In genomic region chr10:112562122-112562521, GRCh38 we compare ENCODE assay signal across 19 cellular contexts.
DNase-seq lines count a peak whose midpoint lies in the region; ATAC-seq and TF ChIP-seq lines count a peak whose summit lies in the region.
"Had no signal": no experiment of that assay in that cellular context is flagged by ENCODE, and none has a peak within 500 bp of the region (broad histone marks: within the 10 kb centered on the region; RNA-seq: fewer than 3 reads in every experiment).

No MANE protein-coding gene starts in this region.

- H3K4me3 ChIP-seq in HCT116 (replicated peaks in 1 of 2; ENCODE audit: low read depth in 1 of 2, low read length in 2 of 2) = no peak overlapping the region
- H3K4me3 ChIP-seq: A549; BLaER1 treated with 17β-estradiol and CSF1 and Interleukin-3, amounts not matched to agents 10 nM and 100 nM had no signal

- no peak for TF ChIP-seq CTCF in HCT116 (IDR thresholded peaks at IDR 0.05 in 2 of 3, conservative IDR thresholded peaks at IDR 0.05 in 1 of 3; ENCODE audit: borderline replicate concordance in 1 of 3, insufficient read depth in 1 of 3, low read depth in 2 of 3, low read length in 2 of 3)

- no peak overlapping the region for H3K27ac ChIP-seq in HCT116 (ENCODE audit: low read depth, low read length)
- H3K27ac ChIP-seq: 22Rv1; A549; BLaER1 treated with 17β-estradiol and CSF1 and Interleukin-3, amounts not matched to agents 10 nM and 100 nM; C4-2B had no signal

- H3K9ac ChIP-seq in HCT116 (ENCODE audit: low read length) = no peak overlapping the region
- H3K9ac ChIP-seq: BLaER1 treated with 17β-estradiol and CSF1 and Interleukin-3, amounts not matched to agents 10 nM and 100 nM had no signal

- no peaks in the 10 kb centered on the region for H3K9me3 Mint-ChIP-seq in activated T-helper 2 cell treated with anti-CD3 and anti-CD28 coated beads, Interferon-gamma antibody, Interleukin-2, Interleukin-4, amounts not matched to agents 10 μg/mL and 5 μg/mL and 100 μg/mL, durations not matched to agents 14 hours and 24 hours and 36 hours
- H3K9me3 Mint-ChIP-seq: CD4-positive, alpha-beta T cell; CD8-positive, alpha-beta T cell had no signal

- H3K27ac Mint-ChIP-seq in activated T-helper 2 cell treated with anti-CD3 and anti-CD28 coated beads, Interferon-gamma antibody, Interleukin-2, Interleukin-4, amounts not matched to agents 10 μg/mL and 5 μg/mL and 100 μg/mL, durations not matched to agents 14 hours and 24 hours and 36 hours = no peak overlapping the region
- H3K27ac Mint-ChIP-seq: B cell; CD4-positive, alpha-beta T cell; CD8-positive, alpha-beta T cell had no signal

- no peak overlapping the region for H3K4me2 ChIP-seq in HCT116 (ENCODE audit: low read length)
- H3K4me2 ChIP-seq: A549; BLaER1 treated with 17β-estradiol and CSF1 and Interleukin-3, amounts not matched to agents 10 nM and 100 nM had no signal

- H3K4me3 Mint-ChIP-seq in activated T-helper 2 cell treated with anti-CD3 and anti-CD28 coated beads, Interferon-gamma antibody, Interleukin-2, Interleukin-4, amounts not matched to agents 10 μg/mL and 5 μg/mL and 100 μg/mL, durations not matched to agents 14 hours and 24 hours and 36 hours (ENCODE audit: low read depth) = no peak overlapping the region
- H3K4me3 Mint-ChIP-seq: B cell; CD4-positive, alpha-beta T cell; CD8-positive, alpha-beta T cell had no signal

- no peaks in the 10 kb centered on the region for H4K20me1 ChIP-seq in HCT116 (ENCODE audit: insufficient read depth)

- CTCF ChIA-PET in HCT116 (lab: Charles Lee) = no interaction called here

- DNase-seq in NCI-H510A treated with DMSO at 0.1 percent for 48 hours (lab: John Stamatoyannopoulos, UW) (peak; percentile 56), NCI-H510A (lab: John Stamatoyannopoulos, UW) (no peak), DMS53 (lab: John Stamatoyannopoulos, UW) (peak; percentile 52), HCT116 (ENCODE audit: low read depth, low spot score) (no peak), left colon (no peak), NCI-H2029 treated with DMSO at 0.1 percent for 48 hours (lab: John Stamatoyannopoulos, UW) (no peak)
- DNase-seq in activated T-helper 2 cell treated with anti-CD3 and anti-CD28 coated beads, Interferon-gamma antibody, Interleukin-2, Interleukin-4, amounts not matched to agents 10 μg/mL and 5 μg/mL and 100 μg/mL, durations not matched to agents 14 hours and 24 hours and 36 hours (ENCODE audit: low spot score) = no peak
- DNase-seq: AML-193; Caco-2; Calu3; CD4-positive, alpha-beta T cell; CD8-positive, alpha-beta T cell; DMS79 treated with DMSO at 0.1 percent for 48 hours; GF-D8 had no signal

- BruUV-seq in HCT116 (replicated peaks; lab: Mats Ljungman, UMichigan) = no TSS peak

- H3K36me3 Mint-ChIP-seq in activated T-helper 2 cell treated with anti-CD3 and anti-CD28 coated beads, Interferon-gamma antibody, Interleukin-2, Interleukin-4, amounts not matched to agents 10 μg/mL and 5 μg/mL and 100 μg/mL, durations not matched to agents 14 hours and 24 hours and 36 hours (ENCODE audit: low read depth) = no peaks in the 10 kb centered on the region
- H3K36me3 Mint-ChIP-seq: CD8-positive, alpha-beta T cell had no signal

- POLR2A ChIA-PET in HCT116 (lab: Charles Lee) = no interaction called here

- no peak for TF ChIP-seq POLR2A in HCT116 (IDR thresholded peaks at IDR 0.05; ENCODE audit: borderline replicate concordance, extremely low read depth, insufficient read depth, insufficient read length)

- TF ChIP-seq RAD21 in HCT116 (IDR thresholded peaks at IDR 0.05; ENCODE audit: low read depth) = no peak

- H3K4me1 Mint-ChIP-seq in activated T-helper 2 cell treated with anti-CD3 and anti-CD28 coated beads, Interferon-gamma antibody, Interleukin-2, Interleukin-4, amounts not matched to agents 10 μg/mL and 5 μg/mL and 100 μg/mL, durations not matched to agents 14 hours and 24 hours and 36 hours (ENCODE audit: low read depth) = no peaks in the 10 kb centered on the region
- H3K4me1 Mint-ChIP-seq: B cell had no signal

- H3K9me2 ChIP-seq in HCT116 (ENCODE audit: insufficient read depth) = no peaks in the 10 kb centered on the region

- no peaks in the 10 kb centered on the region for H3K9me3 ChIP-seq in HCT116 (ENCODE audit: control insufficient read depth in 1 of 2, insufficient read depth in 1 of 2, low read depth in 1 of 2, low read length in 2 of 2)
- H3K9me3 ChIP-seq: A549; BLaER1 treated with 17β-estradiol and CSF1 and Interleukin-3, amounts not matched to agents 10 nM and 100 nM; Caco-2 had no signal

- no peaks in the 10 kb centered on the region for H3K27me3 ChIP-seq in HCT116 (ENCODE audit: insufficient read depth, low read length)
- H3K27me3 ChIP-seq: BLaER1 treated with 17β-estradiol and CSF1 and Interleukin-3, amounts not matched to agents 10 nM and 100 nM had no signal

- intact Hi-C loops in HCT116 (cut with micrococcal nuclease) = loop anchor here (2.0 to 10.0 kb wide), 4 partner anchors 253 to 823 kb away; no protein-coding TSS in a partner anchor
- intact Hi-C loops in left colon (cut with DNase I, micrococcal nuclease) = loop anchor here in 1 of 2 donors (10.0 kb wide), 2 partner anchors 573 to 823 kb away; no protein-coding TSS in a partner anchor
- intact Hi-C loops in activated T-helper 2 cell treated with anti-CD3 and anti-CD28 coated beads, Interferon-gamma antibody, Interleukin-2, Interleukin-4, amounts not matched to agents 10 μg/mL and 5 μg/mL and 100 μg/mL, durations not matched to agents 14 hours and 24 hours and 36 hours (cut with micrococcal nuclease) = no loop called here

- H3K4me1 ChIP-seq in HCT116 (ENCODE audit: control insufficient read depth in 1 of 2, insufficient read depth in 2 of 2, low read length in 2 of 2) = peaks cover 64 to 69% of the 10 kb centered on the region in 2 experiments
- H3K4me1 ChIP-seq: BLaER1 treated with 17β-estradiol and CSF1 and Interleukin-3, amounts not matched to agents 10 nM and 100 nM; Caco-2 had no signal

- RAD21 ChIA-PET in HCT116 (lab: Charles Lee; ENCODE audit: low non-redundant PET in 1 of 2, low total read pairs in 2 of 2, uncharacterized antibody in 2 of 2, unreplicated experiment in 2 of 2) = no interaction called here

- H3K36me3 ChIP-seq in HCT116 (ENCODE audit: control insufficient read depth in 1 of 2, insufficient read depth in 2 of 2, low read length in 2 of 2) = no peaks in the 10 kb centered on the region

- peaks cover 78% of the 10 kb centered on the region for H3K79me2 ChIP-seq in HCT116 (ENCODE audit: insufficient read depth, low read length)

- H3K27me3 Mint-ChIP-seq in activated T-helper 2 cell treated with anti-CD3 and anti-CD28 coated beads, Interferon-gamma antibody, Interleukin-2, Interleukin-4, amounts not matched to agents 10 μg/mL and 5 μg/mL and 100 μg/mL, durations not matched to agents 14 hours and 24 hours and 36 hours (ENCODE audit: low read depth) = no peaks in the 10 kb centered on the region
- H3K27me3 Mint-ChIP-seq: B cell; CD4-positive, alpha-beta T cell had no signal

- H2AFZ ChIP-seq in HCT116 (ENCODE audit: low read depth, low read length, poor library complexity, severe bottlenecking) = no peak overlapping the region

- no peak for ATAC-seq in HCT116
- peak; percentile 22 for ATAC-seq in left colon
- ATAC-seq: A549; CD8-positive, alpha-beta T cell had no signal

TF ChIP-seq in HCT116, 20 proteins besides CTCF, POLR2A, EP300 and RAD21:
- TF ChIP-seq SP1 (IDR thresholded peaks at IDR 0.05; ENCODE audit: low read depth) = peak; percentile 7; the same call in 1 of the 2 replicates
- TF ChIP-seq POLR2AphosphoS5 (IDR thresholded peaks at IDR 0.05; ENCODE audit: low read depth, low read length) = no peak
- no peak for TF ChIP-seq REST (IDR thresholded peaks at IDR 0.05; ENCODE audit: low read depth)
- TF ChIP-seq, protein P1, sequence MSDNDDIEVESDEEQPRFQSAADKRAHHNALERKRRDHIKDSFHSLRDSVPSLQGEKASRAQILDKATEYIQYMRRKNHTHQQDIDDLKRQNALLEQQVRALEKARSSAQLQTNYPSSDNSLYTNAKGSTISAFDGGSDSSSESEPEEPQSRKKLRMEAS (IDR thresholded peaks at IDR 0.05) = no peak

Comparison
In these comparisons a context has a peak if more than half of its experiments do, and no peak if none do; other contexts are left out.
1. DNase-seq: peak in NCI-H510A treated with DMSO at 0.1 percent for 48 hours (single experiment) and DMS53 (single experiment); none in NCI-H510A (single experiment), HCT116 (single experiment), left colon (0 of 2), activated T-helper 2 cell treated with anti-CD3 and anti-CD28 coated beads, Interferon-gamma antibody, Interleukin-2, Interleukin-4, amounts not matched to agents 10 μg/mL and 5 μg/mL and 100 μg/mL, durations not matched to agents 14 hours and 24 hours and 36 hours (single experiment) and NCI-H2029 treated with DMSO at 0.1 percent for 48 hours (single experiment).